Comparison of ENCODE assay signal across 15 cellular contexts in the genomic region with DNA sequence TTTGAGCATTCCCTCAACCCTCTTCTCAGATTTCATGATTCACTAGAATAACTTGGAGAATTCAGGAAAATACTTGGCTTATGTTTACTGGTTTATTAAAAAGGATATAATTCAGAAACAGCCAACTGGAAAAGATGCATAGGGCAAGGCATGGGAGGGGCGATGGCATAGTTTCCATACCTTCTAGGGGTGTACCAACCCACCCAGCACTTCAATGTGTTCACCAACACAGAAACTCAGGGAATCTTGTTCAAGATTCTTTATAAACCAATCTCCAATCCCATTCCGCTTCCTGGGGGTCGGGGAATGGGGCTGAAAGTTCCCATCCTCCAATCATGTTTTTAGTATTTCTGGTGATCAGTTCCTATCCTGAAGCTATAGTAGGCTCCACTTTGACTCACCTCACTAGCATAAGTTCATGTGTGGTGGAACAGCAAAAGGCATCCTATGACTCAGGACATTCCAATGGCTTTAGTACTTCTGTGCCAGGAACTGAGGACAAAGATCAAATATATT.
A peak's percentile ranks its signal among the peaks of the same experiment; 100 is the strongest.
DNase-seq lines count a peak whose midpoint lies in the region; ATAC-seq, FAIRE-seq and TF ChIP-seq lines count a peak whose summit lies in the region.
"Had no signal": no experiment of that assay in that cellular context is flagged by ENCODE, and none has a peak within 500 bp of the region (broad histone marks: within the 10 kb centered on the region; RNA-seq: fewer than 3 reads in every experiment).

No MANE protein-coding gene starts in this region.

- no peak overlapping the region for H3K14ac ChIP-seq in trophoblast cell (ENCODE audit: low read length)

- no peak overlapping the region for H2BK5ac ChIP-seq in trophoblast cell (ENCODE audit: low read depth, low read length, poor library complexity)

- no peak overlapping the region for H3K27ac ChIP-seq in trophoblast cell (ENCODE audit: low read depth, low read length)
- H3K27ac ChIP-seq: right lobe of liver had no signal

- no peak overlapping the region for H4K12ac ChIP-seq in trophoblast cell (ENCODE audit: low read depth, low read length)

- ATAC-seq in GM18498 (IDR thresholded peaks at IDR 0.05; ENCODE audit: unreplicated experiment), result no peak
- ATAC-seq: left lobe of liver had no signal

- H2AFZ ChIP-seq in trophoblast cell (ENCODE audit: insufficient read depth, low read length, poor library complexity), result no peak overlapping the region

- H3K9ac ChIP-seq in trophoblast cell (ENCODE audit: low read length), result no peak overlapping the region

- H3K79me1 ChIP-seq in trophoblast cell (ENCODE audit: low read length), result no peaks in the 10 kb centered on the region

- WGBS in trophoblast cell (ENCODE audit: extremely low coverage, insufficient coverage, insufficient read length), result no CpG with 5 or more reads among the region's 3 CpGs

- peaks cover 0 to 4% of the 10 kb centered on the region in 2 experiments for H3K4me1 ChIP-seq in trophoblast cell (ENCODE audit: control insufficient read depth in 1 of 2, insufficient read depth in 2 of 2, low read length in 2 of 2)
- H3K4me1 ChIP-seq: HAP-1, right lobe of liver had no signal

- peak; percentile 97 for FAIRE-seq in RCC 7860 (lab: Jason Lieb, UNC)

- no peak overlapping the region for H2AK5ac ChIP-seq in trophoblast cell (ENCODE audit: low read length)

- no peak overlapping the region for H3K4ac ChIP-seq in trophoblast cell (ENCODE audit: low read depth, low read length)

- DNase-seq in EL (peak; percentile 99), RCC 7860 (ENCODE audit: low spot score) (peak; percentile 98), epithelial cell of proximal tubule (ENCODE audit: low read depth) (peak; percentile 99), trophoblast cell (peak; percentile 65 to 86), activated T-cell treated with anti-CD3 and anti-CD28 coated beads for 4 hours (no peak), ecto neural progenitor cell (ENCODE audit: low spot score) (no peak)
- no peak for DNase-seq in activated CD4-positive, alpha-beta T cell treated with anti-CD3 and anti-CD28 coated beads, Interleukin-2, amount 50 U/mL, for 48 hours
- DNase-seq: activated effector memory CD4-positive, alpha-beta T cell treated with Interleukin-2 at 50 U/mL for 16 hours; DMS153; effector CD8-positive, alpha-beta T cell; NCI-H146; right lobe of liver had no signal

- H4K8ac ChIP-seq in trophoblast cell (ENCODE audit: low read depth, low read length), result no peak overlapping the region

- no peak overlapping the region for H4K91ac ChIP-seq in trophoblast cell (ENCODE audit: low read depth, low read length)

- no peak overlapping the region for H3K4me3 ChIP-seq in epithelial cell of proximal tubule (ENCODE audit: low read depth, low read length)
- no peak overlapping the region for H3K4me3 ChIP-seq in trophoblast cell (ENCODE audit: low read depth, low read length)
- H3K4me3 ChIP-seq: HAP-1, right lobe of liver had no signal

- H2BK120ac ChIP-seq in trophoblast cell (ENCODE audit: insufficient read depth, low read length, poor library complexity), result no peak overlapping the region

- TF ChIP-seq CTCF in epithelial cell of proximal tubule (conservative IDR thresholded peaks at IDR 0.05; ENCODE audit: low read depth, low read length), result no peak

- no peak overlapping the region for H3K4me2 ChIP-seq in trophoblast cell (ENCODE audit: low read length)

- H3K18ac ChIP-seq in trophoblast cell (ENCODE audit: low read length), result no peak overlapping the region

- no peaks in the 10 kb centered on the region for H3K79me2 ChIP-seq in trophoblast cell (ENCODE audit: control insufficient read depth, insufficient read depth, low read length, poor library complexity)

- H3K36me3 ChIP-seq in trophoblast cell (ENCODE audit: control insufficient read depth in 1 of 2, insufficient read depth in 2 of 2, low read length in 2 of 2), result no peaks in the 10 kb centered on the region
- H3K36me3 ChIP-seq: HAP-1, right lobe of liver had no signal

- no peaks in the 10 kb centered on the region for H3K27me3 ChIP-seq in trophoblast cell (ENCODE audit: insufficient read depth, low read length)
- H3K27me3 ChIP-seq: right lobe of liver had no signal

- no peaks in the 10 kb centered on the region for H3K9me3 ChIP-seq in trophoblast cell (ENCODE audit: insufficient read depth, low read depth, low read length)
- H3K9me3 ChIP-seq: HAP-1, right lobe of liver had no signal

- no peak overlapping the region for H3K23ac ChIP-seq in trophoblast cell (ENCODE audit: low read length)

- no peak overlapping the region for H2BK12ac ChIP-seq in trophoblast cell (ENCODE audit: low read length)

Comparison
In these comparisons a context has a peak if more than half of its experiments do, and no peak if none do; other contexts are left out.
1. DNase-seq: peak in EL (single experiment), RCC 7860 (single experiment), epithelial cell of proximal tubule (single experiment) and trophoblast cell (2 of 2); none in activated T-cell treated with anti-CD3 and anti-CD28 coated beads for 4 hours (single experiment), ecto neural progenitor cell (single experiment) and activated CD4-positive, alpha-beta T cell treated with anti-CD3 and anti-CD28 coated beads, Interleukin-2, amount 50 U/mL, for 48 hours (0 of 2).